In the genomic region with DNA sequence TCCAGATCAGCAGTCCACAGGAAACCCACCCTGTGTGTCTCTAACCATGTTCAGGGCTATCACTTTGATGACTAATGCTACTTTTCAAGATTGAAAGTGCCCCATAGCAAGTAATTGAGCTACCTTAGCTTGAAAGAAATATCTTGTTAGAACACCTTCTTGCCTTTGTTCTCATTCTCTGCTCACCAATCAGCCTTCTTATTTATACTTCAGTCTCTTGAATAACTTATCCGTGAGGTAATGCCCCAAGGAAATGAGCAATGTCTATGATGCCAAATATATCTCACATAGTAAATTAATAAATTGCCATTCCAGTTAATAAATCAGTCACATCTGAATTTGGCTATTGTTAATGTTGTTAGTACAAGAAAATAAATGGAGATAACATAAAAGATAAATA, we compare ENCODE assay signal across 36 cellular contexts.
"Had no signal": no experiment of that assay in that cellular context is flagged by ENCODE, and none has a peak within 500 bp of the region (broad histone marks: within the 10 kb centered on the region; RNA-seq: fewer than 3 reads in every experiment).

No MANE protein-coding gene starts in this region.

- H3K27ac Mint-ChIP-seq: activated B cell treated with CpG ODN at 0.5 μM for 24 hours; activated CD4-positive, alpha-beta memory T cell treated with anti-CD3 and anti-CD28 coated beads for 36 hours; activated CD4-positive, alpha-beta T cell treated with anti-CD3 and anti-CD28 coated beads, Interleukin-2, amount 10 ng/mL, durations not matched to agents 24 days and 14 days; activated CD8-positive, alpha-beta memory T cell treated with anti-CD3 and anti-CD28 coated beads, Interleukin-2, amount 10 ng/mL, durations not matched to agents 7 days and 5 days; activated CD8-positive, alpha-beta T cell treated with anti-CD3 and anti-CD28 coated beads, Interleukin-2, amount 10 ng/mL, durations not matched to agents 7 days and 5 days; activated naive CD4-positive, alpha-beta T cell treated with anti-CD3 and anti-CD28 coated beads for 36 hours; activated naive CD4-positive, alpha-beta T cell treated with anti-CD3 and anti-CD28 coated beads, Interleukin-2, amount 50 U/mL, for 24 hours; activated naive CD8-positive, alpha-beta T cell treated with anti-CD3 and anti-CD28 coated beads for 36 hours; activated naive CD8-positive, alpha-beta T cell treated with anti-CD3 and anti-CD28 coated beads, Interleukin-2, amount 50 U/mL, for 24 hours; activated T-helper 1 cell treated with anti-CD3 and anti-CD28 coated beads, Interleukin-12 subunit alpha, Interleukin-12 subunit beta, Interleukin-2, Interleukin-4 antibody, amounts not matched to agents 30 ng/mL and 10 ng/mL and 1 ng/mL, durations not matched to agents 14 hours and 24 hours and 36 hours; activated T-helper 2 cell treated with anti-CD3 and anti-CD28 coated beads, Interferon-gamma antibody, Interleukin-2, Interleukin-4, amounts not matched to agents 10 μg/mL and 5 μg/mL and 100 μg/mL, durations not matched to agents 14 hours and 24 hours and 36 hours; brain; dendritic cell treated with granulocyte-macrophage colony-stimulating factor and Interleukin-4, amounts not matched to agents 40 ng/mL and 50 ng/mL, for 4 days; endodermal cell; T-helper 17 cell; T-helper 2 cell treated with Interferon-gamma antibody and Interleukin-4, amounts not matched to agents 5 μg/mL and 100 μg/mL, for 36 hours had no signal

- H3K27me3 Mint-ChIP-seq: activated B cell treated with CpG ODN at 0.5 μM for 24 hours; activated CD4-positive, alpha-beta memory T cell treated with anti-CD3 and anti-CD28 coated beads for 36 hours; activated CD4-positive, alpha-beta T cell treated with anti-CD3 and anti-CD28 coated beads, Interleukin-2, amount 10 ng/mL, durations not matched to agents 24 days and 14 days; activated CD8-positive, alpha-beta memory T cell treated with anti-CD3 and anti-CD28 coated beads, Interleukin-2, amount 10 ng/mL, durations not matched to agents 7 days and 5 days; activated naive CD4-positive, alpha-beta T cell treated with anti-CD3 and anti-CD28 coated beads, Interleukin-2, amount 50 U/mL, for 24 hours; activated naive CD8-positive, alpha-beta T cell treated with anti-CD3 and anti-CD28 coated beads for 36 hours; activated naive CD8-positive, alpha-beta T cell treated with anti-CD3 and anti-CD28 coated beads, Interleukin-2, amount 50 U/mL, for 24 hours; brain; central memory CD8-positive, alpha-beta T cell; dendritic cell treated with granulocyte-macrophage colony-stimulating factor and Interleukin-4, amounts not matched to agents 40 ng/mL and 50 ng/mL, for 4 days; T-helper 17 cell had no signal

- H3K9me3 ChIP-seq: adrenal gland, breast epithelium, esophagus squamous epithelium, heart left ventricle had no signal

- H3K27me3 ChIP-seq: adrenal gland, breast epithelium, dorsolateral prefrontal cortex, esophagus squamous epithelium, heart left ventricle had no signal

- DNase-seq: activated B cell treated with CpG ODN at 0.5 μM for 24 hours; activated CD4-positive, alpha-beta memory T cell treated with anti-CD3 and anti-CD28 coated beads for 36 hours; activated CD4-positive, alpha-beta T cell treated with anti-CD3 and anti-CD28 coated beads, Interleukin-2, amount 10 ng/mL, durations not matched to agents 24 days and 14 days; activated CD8-positive, alpha-beta memory T cell treated with anti-CD3 and anti-CD28 coated beads, Interleukin-2, amount 10 ng/mL, durations not matched to agents 7 days and 5 days; activated CD8-positive, alpha-beta memory T cell treated with anti-CD3 and anti-CD28 coated beads, Interleukin-2, amount 50 U/mL, for 4 hours; activated CD8-positive, alpha-beta T cell treated with anti-CD3 and anti-CD28 coated beads, Interleukin-2, amount 10 ng/mL, durations not matched to agents 7 days and 5 days; activated effector memory CD4-positive, alpha-beta T cell treated with anti-CD3 and anti-CD28 coated beads, Interleukin-2, amount 50 U/mL, for 16 hours; activated naive CD4-positive, alpha-beta T cell treated with anti-CD3 and anti-CD28 coated beads for 36 hours; activated naive CD8-positive, alpha-beta T cell treated with anti-CD3 and anti-CD28 coated beads for 36 hours; activated naive CD8-positive, alpha-beta T cell treated with anti-CD3 and anti-CD28 coated beads, Interleukin-2, amount 50 U/mL, for 24 hours; activated T-cell treated with anti-CD3 and anti-CD28 coated beads, Interleukin-2, amount 50 U/mL, for 1 hour; activated T-cell treated with anti-CD3 and anti-CD28 coated beads, Interleukin-2, amount 50 U/mL, for 48 hours; adrenal gland; amygdala; aorta; dorsolateral prefrontal cortex; effector memory CD4-positive, alpha-beta T cell; endodermal cell; esophagus squamous epithelium; heart left ventricle; T-helper 1 cell; T-helper 17 cell; T1000; WERI-Rb-1 had no signal

- H3K27ac ChIP-seq: adrenal gland, breast epithelium, coronary artery, dorsolateral prefrontal cortex, epithelial cell of prostate, esophagus squamous epithelium, heart left ventricle, WERI-Rb-1 had no signal

- H3K4me3 ChIP-seq: adrenal gland, breast epithelium, coronary artery, dorsolateral prefrontal cortex, esophagus squamous epithelium, heart left ventricle had no signal

- H3K4me1 ChIP-seq: adrenal gland, breast epithelium, esophagus squamous epithelium, heart left ventricle had no signal

- FAIRE-seq: frontal cortex had no signal

- H3K4me1 Mint-ChIP-seq: activated B cell treated with CpG ODN at 0.5 μM for 24 hours, brain, endodermal cell had no signal

- H3K36me3 ChIP-seq: adrenal gland, breast epithelium, esophagus squamous epithelium, heart left ventricle, WERI-Rb-1 had no signal

- ATAC-seq: activated CD4-positive, CD25-positive, alpha-beta regulatory T cell treated with anti-CD3 and anti-CD28 coated beads, Interleukin-2, amount 50 U/mL, for 24 hours; activated CD8-positive, alpha-beta memory T cell treated with anti-CD3 and anti-CD28 coated beads, Interleukin-2, amount 10 ng/mL, durations not matched to agents 7 days and 5 days; activated CD8-positive, alpha-beta T cell treated with anti-CD3 and anti-CD28 coated beads, Interleukin-2, amount 10 ng/mL, durations not matched to agents 7 days and 5 days; activated naive CD8-positive, alpha-beta T cell treated with anti-CD3 and anti-CD28 coated beads, Interleukin-2, amount 50 U/mL, for 24 hours; heart left ventricle; T-helper 17 cell had no signal

- H3K9me3 Mint-ChIP-seq: activated naive CD4-positive, alpha-beta T cell treated with anti-CD3 and anti-CD28 coated beads for 36 hours; activated T-helper 1 cell treated with anti-CD3 and anti-CD28 coated beads, Interleukin-12 subunit alpha, Interleukin-12 subunit beta, Interleukin-2, Interleukin-4 antibody, amounts not matched to agents 30 ng/mL and 10 ng/mL and 1 ng/mL, durations not matched to agents 14 hours and 24 hours and 36 hours; activated T-helper 2 cell treated with anti-CD3 and anti-CD28 coated beads, Interferon-gamma antibody, Interleukin-2, Interleukin-4, amounts not matched to agents 10 μg/mL and 5 μg/mL and 100 μg/mL, durations not matched to agents 14 hours and 24 hours and 36 hours; central memory CD8-positive, alpha-beta T cell; endodermal cell had no signal

- H3K4me3 Mint-ChIP-seq: activated B cell treated with CpG ODN at 0.5 μM for 24 hours; activated CD4-positive, alpha-beta memory T cell treated with anti-CD3 and anti-CD28 coated beads for 36 hours; activated CD4-positive, alpha-beta T cell treated with anti-CD3 and anti-CD28 coated beads, Interleukin-2, amount 10 ng/mL, durations not matched to agents 24 days and 14 days; activated CD8-positive, alpha-beta memory T cell treated with anti-CD3 and anti-CD28 coated beads, Interleukin-2, amount 10 ng/mL, durations not matched to agents 7 days and 5 days; activated CD8-positive, alpha-beta T cell treated with anti-CD3 and anti-CD28 coated beads, Interleukin-2, amount 10 ng/mL, durations not matched to agents 7 days and 5 days; activated naive CD4-positive, alpha-beta T cell treated with anti-CD3 and anti-CD28 coated beads for 36 hours; activated naive CD4-positive, alpha-beta T cell treated with anti-CD3 and anti-CD28 coated beads, Interleukin-2, amount 50 U/mL, for 24 hours; activated naive CD8-positive, alpha-beta T cell treated with anti-CD3 and anti-CD28 coated beads for 36 hours; activated naive CD8-positive, alpha-beta T cell treated with anti-CD3 and anti-CD28 coated beads, Interleukin-2, amount 50 U/mL, for 24 hours; activated T-helper 1 cell treated with anti-CD3 and anti-CD28 coated beads, Interleukin-12 subunit alpha, Interleukin-12 subunit beta, Interleukin-2, Interleukin-4 antibody, amounts not matched to agents 30 ng/mL and 10 ng/mL and 1 ng/mL, durations not matched to agents 14 hours and 24 hours and 36 hours; brain; central memory CD8-positive, alpha-beta T cell; dendritic cell treated with granulocyte-macrophage colony-stimulating factor and Interleukin-4, amounts not matched to agents 40 ng/mL and 50 ng/mL, for 4 days; endodermal cell; T-helper 17 cell; T-helper 2 cell treated with Interferon-gamma antibody and Interleukin-4, amounts not matched to agents 5 μg/mL and 100 μg/mL, for 36 hours had no signal

- H3K36me3 Mint-ChIP-seq: activated CD8-positive, alpha-beta memory T cell treated with anti-CD3 and anti-CD28 coated beads, Interleukin-2, amount 10 ng/mL, durations not matched to agents 7 days and 5 days had no signal
